ENCODE assay signal across 31 cellular contexts in genomic region chrX:100297732-100298131, GRCh38.
"Had no signal": no experiment of that assay in that cellular context is flagged by ENCODE, and none has a peak within 500 bp of the region (broad histone marks: within the 10 kb centered on the region; RNA-seq: fewer than 3 reads in every experiment).

No MANE protein-coding gene starts in this region.

- FAIRE-seq: endometrium, endothelial cell of umbilical vein, frontal cortex, TTC549 had no signal

- ATAC-seq: activated naive CD4-positive, alpha-beta T cell treated with anti-CD3 and anti-CD28 coated beads, Interleukin-2, amount 50 U/mL, for 72 hours; activated T-cell treated with anti-CD3 and anti-CD28 coated beads, Interleukin-2, amount 50 U/mL, for 72 hours; esophagus mucosa; WTC11 had no signal

- H3K36me3 Mint-ChIP-seq: activated naive CD4-positive, alpha-beta T cell treated with anti-CD3 and anti-CD28 coated beads, Interleukin-2, amount 10 ng/mL, durations not matched to agents 7 days and 5 days; activated naive CD4-positive, alpha-beta T cell treated with anti-CD3 and anti-CD28 coated beads, Interleukin-2, amount 50 U/mL, for 72 hours; activated naive CD8-positive, alpha-beta T cell treated with anti-CD3 and anti-CD28 coated beads, Interleukin-2, amount 10 ng/mL, durations not matched to agents 7 days and 5 days; WTC11 had no signal

- H3K27ac Mint-ChIP-seq: activated CD4-positive, alpha-beta memory T cell treated with anti-CD3 and anti-CD28 coated beads, Interleukin-2, amount 10 ng/mL, durations not matched to agents 7 days and 5 days; activated CD4-positive, alpha-beta T cell treated with anti-CD3 and anti-CD28 coated beads, Interleukin-2, amount 10 ng/mL, durations not matched to agents 7 days and 5 days; activated naive CD4-positive, alpha-beta T cell treated with anti-CD3 and anti-CD28 coated beads, Interleukin-2, amount 10 ng/mL, durations not matched to agents 7 days and 5 days; activated naive CD4-positive, alpha-beta T cell treated with anti-CD3 and anti-CD28 coated beads, Interleukin-2, amount 50 U/mL, for 72 hours; activated naive CD8-positive, alpha-beta T cell treated with anti-CD3 and anti-CD28 coated beads, Interleukin-2, amount 10 ng/mL, durations not matched to agents 7 days and 5 days; activated T-cell treated with anti-CD3 and anti-CD28 coated beads, Interleukin-2, amount 50 U/mL, for 24 hours; activated T-cell treated with anti-CD3 and anti-CD28 coated beads, Interleukin-2, amount 50 U/mL, for 72 hours; WTC11 had no signal

- H3K9me3 Mint-ChIP-seq: activated CD4-positive, alpha-beta memory T cell treated with anti-CD3 and anti-CD28 coated beads, Interleukin-2, amount 10 ng/mL, durations not matched to agents 7 days and 5 days; activated CD4-positive, alpha-beta T cell treated with anti-CD3 and anti-CD28 coated beads, Interleukin-2, amount 10 ng/mL, durations not matched to agents 7 days and 5 days; activated naive CD4-positive, alpha-beta T cell treated with anti-CD3 and anti-CD28 coated beads, Interleukin-2, amount 10 ng/mL, durations not matched to agents 7 days and 5 days; activated naive CD4-positive, alpha-beta T cell treated with anti-CD3 and anti-CD28 coated beads, Interleukin-2, amount 50 U/mL, for 72 hours; activated naive CD8-positive, alpha-beta T cell treated with anti-CD3 and anti-CD28 coated beads, Interleukin-2, amount 10 ng/mL, durations not matched to agents 7 days and 5 days; activated T-cell treated with anti-CD3 and anti-CD28 coated beads, Interleukin-2, amount 50 U/mL, for 24 hours; activated T-cell treated with anti-CD3 and anti-CD28 coated beads, Interleukin-2, amount 50 U/mL, for 72 hours; WTC11 had no signal

- H3K27me3 ChIP-seq: brain microvascular endothelial cell, cardiac muscle cell, colonic mucosa had no signal

- H3K9me3 ChIP-seq: colonic mucosa had no signal

- H3K27me3 Mint-ChIP-seq: activated CD4-positive, alpha-beta memory T cell treated with anti-CD3 and anti-CD28 coated beads, Interleukin-2, amount 10 ng/mL, durations not matched to agents 7 days and 5 days; activated CD4-positive, alpha-beta T cell treated with anti-CD3 and anti-CD28 coated beads, Interleukin-2, amount 10 ng/mL, durations not matched to agents 7 days and 5 days; activated naive CD4-positive, alpha-beta T cell treated with anti-CD3 and anti-CD28 coated beads, Interleukin-2, amount 10 ng/mL, durations not matched to agents 7 days and 5 days; activated naive CD8-positive, alpha-beta T cell treated with anti-CD3 and anti-CD28 coated beads, Interleukin-2, amount 10 ng/mL, durations not matched to agents 7 days and 5 days had no signal

- H3K4me1 ChIP-seq: colonic mucosa had no signal

- H3K4me1 Mint-ChIP-seq: activated CD4-positive, alpha-beta memory T cell treated with anti-CD3 and anti-CD28 coated beads, Interleukin-2, amount 10 ng/mL, durations not matched to agents 7 days and 5 days; activated CD4-positive, alpha-beta T cell treated with anti-CD3 and anti-CD28 coated beads, Interleukin-2, amount 10 ng/mL, durations not matched to agents 7 days and 5 days; activated naive CD4-positive, alpha-beta T cell treated with anti-CD3 and anti-CD28 coated beads, Interleukin-2, amount 10 ng/mL, durations not matched to agents 7 days and 5 days; activated naive CD8-positive, alpha-beta T cell treated with anti-CD3 and anti-CD28 coated beads, Interleukin-2, amount 10 ng/mL, durations not matched to agents 7 days and 5 days had no signal

- H3K4me3 ChIP-seq: cardiac muscle cell, colonic mucosa had no signal

- DNase-seq: activated CD4-positive, alpha-beta memory T cell treated with anti-CD3 and anti-CD28 coated beads, Interleukin-2, amount 10 ng/mL, durations not matched to agents 7 days and 5 days; activated CD4-positive, alpha-beta T cell treated with anti-CD3 and anti-CD28 coated beads for 1 hour; activated CD4-positive, alpha-beta T cell treated with anti-CD3 and anti-CD28 coated beads for 4 hours; activated CD4-positive, alpha-beta T cell treated with anti-CD3 and anti-CD28 coated beads, Interleukin-2, amount 10 ng/mL, durations not matched to agents 7 days and 5 days; activated CD4-positive, alpha-beta T cell treated with anti-CD3 and anti-CD28 coated beads, Interleukin-2, amount 50 U/mL, for 4 hours; activated CD8-positive, alpha-beta memory T cell treated with anti-CD3 and anti-CD28 coated beads, Interleukin-2, amount 50 U/mL, for 48 hours; activated gamma-delta T cell; activated naive CD4-positive, alpha-beta T cell; activated naive CD4-positive, alpha-beta T cell treated with anti-CD3 and anti-CD28 coated beads, Interleukin-2, amount 10 ng/mL, durations not matched to agents 7 days and 5 days; activated naive CD8-positive, alpha-beta T cell treated with anti-CD3 and anti-CD28 coated beads, Interleukin-2, amount 10 ng/mL, durations not matched to agents 7 days and 5 days; activated T-cell treated with anti-CD3 and anti-CD28 coated beads for 4 hours; activated T-cell treated with anti-CD3 and anti-CD28 coated beads, Interleukin-2, amount 50 U/mL, for 24 hours; activated T-cell treated with anti-CD3 and anti-CD28 coated beads, Interleukin-2, amount 50 U/mL, for 72 hours; amniotic stem cell; anterior cingulate cortex; brain microvascular endothelial cell; central memory CD4-positive, alpha-beta T cell; cerebellar nuclear complex; colonic mucosa; effector CD8-positive, alpha-beta T cell; head of caudate nucleus; T-helper 2 cell had no signal

- H3K27ac ChIP-seq: brain microvascular endothelial cell, cardiac muscle cell, colonic mucosa, VCaP had no signal

- H3K4me3 Mint-ChIP-seq: activated CD4-positive, alpha-beta memory T cell treated with anti-CD3 and anti-CD28 coated beads, Interleukin-2, amount 10 ng/mL, durations not matched to agents 7 days and 5 days; activated CD4-positive, alpha-beta T cell treated with anti-CD3 and anti-CD28 coated beads, Interleukin-2, amount 10 ng/mL, durations not matched to agents 7 days and 5 days; activated naive CD4-positive, alpha-beta T cell treated with anti-CD3 and anti-CD28 coated beads, Interleukin-2, amount 10 ng/mL, durations not matched to agents 7 days and 5 days; activated naive CD8-positive, alpha-beta T cell treated with anti-CD3 and anti-CD28 coated beads, Interleukin-2, amount 10 ng/mL, durations not matched to agents 7 days and 5 days; activated T-cell treated with anti-CD3 and anti-CD28 coated beads, Interleukin-2, amount 50 U/mL, for 24 hours; activated T-cell treated with anti-CD3 and anti-CD28 coated beads, Interleukin-2, amount 50 U/mL, for 72 hours; WTC11 had no signal

- H3K36me3 ChIP-seq: brain microvascular endothelial cell, cardiac muscle cell, colonic mucosa had no signal
